ENCODE assay signal across 1 cellular context in the genomic region with DNA sequence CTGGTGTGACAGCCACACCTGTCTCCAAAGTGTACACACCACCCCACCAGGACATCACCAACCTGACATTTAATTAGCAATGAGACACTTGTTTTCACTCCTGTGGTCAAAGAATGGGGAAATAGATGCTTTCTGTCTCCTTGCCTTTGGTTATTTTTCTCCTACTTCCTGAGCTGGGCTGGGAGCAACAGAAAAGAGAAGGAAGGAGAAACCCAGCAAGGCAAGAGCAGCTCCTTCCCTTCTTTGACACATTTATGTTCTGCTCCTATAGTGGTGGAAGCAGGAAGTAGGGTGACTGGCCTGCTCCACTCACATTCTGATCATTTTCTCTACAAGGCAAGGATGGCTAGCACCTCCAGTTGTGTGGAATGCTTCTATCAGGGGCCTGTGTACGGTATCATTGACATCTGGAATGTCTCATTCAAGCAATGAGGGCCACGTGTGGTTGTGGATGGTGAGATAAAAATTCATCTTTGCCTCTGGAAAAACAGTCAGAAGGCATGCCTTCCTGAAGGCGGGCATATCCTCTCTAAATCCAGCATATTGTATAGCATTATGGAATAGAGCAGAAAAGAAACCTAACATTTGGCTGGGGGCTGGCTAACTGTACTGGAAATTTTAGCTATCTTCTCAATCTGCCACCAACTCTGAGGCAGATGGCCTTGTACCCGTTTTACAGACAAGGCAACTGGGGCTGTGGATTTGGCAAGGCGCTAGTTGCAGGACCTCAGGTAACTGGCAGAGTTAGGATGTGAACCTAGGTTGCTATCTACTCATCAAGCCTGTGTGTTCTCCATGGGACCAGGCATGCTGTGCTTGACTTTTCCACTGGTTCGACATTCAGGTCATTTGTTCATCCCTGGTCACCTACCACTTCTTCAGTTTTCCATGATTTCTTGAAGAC.
TF ChIP-seq lines count a peak whose summit lies in the region.

No MANE protein-coding gene starts in this region.

TF ChIP-seq in GM23338, 12 proteins besides CTCF, POLR2A, EP300 and RAD21 (continued from another document):
- TF ChIP-seq, protein P1, sequence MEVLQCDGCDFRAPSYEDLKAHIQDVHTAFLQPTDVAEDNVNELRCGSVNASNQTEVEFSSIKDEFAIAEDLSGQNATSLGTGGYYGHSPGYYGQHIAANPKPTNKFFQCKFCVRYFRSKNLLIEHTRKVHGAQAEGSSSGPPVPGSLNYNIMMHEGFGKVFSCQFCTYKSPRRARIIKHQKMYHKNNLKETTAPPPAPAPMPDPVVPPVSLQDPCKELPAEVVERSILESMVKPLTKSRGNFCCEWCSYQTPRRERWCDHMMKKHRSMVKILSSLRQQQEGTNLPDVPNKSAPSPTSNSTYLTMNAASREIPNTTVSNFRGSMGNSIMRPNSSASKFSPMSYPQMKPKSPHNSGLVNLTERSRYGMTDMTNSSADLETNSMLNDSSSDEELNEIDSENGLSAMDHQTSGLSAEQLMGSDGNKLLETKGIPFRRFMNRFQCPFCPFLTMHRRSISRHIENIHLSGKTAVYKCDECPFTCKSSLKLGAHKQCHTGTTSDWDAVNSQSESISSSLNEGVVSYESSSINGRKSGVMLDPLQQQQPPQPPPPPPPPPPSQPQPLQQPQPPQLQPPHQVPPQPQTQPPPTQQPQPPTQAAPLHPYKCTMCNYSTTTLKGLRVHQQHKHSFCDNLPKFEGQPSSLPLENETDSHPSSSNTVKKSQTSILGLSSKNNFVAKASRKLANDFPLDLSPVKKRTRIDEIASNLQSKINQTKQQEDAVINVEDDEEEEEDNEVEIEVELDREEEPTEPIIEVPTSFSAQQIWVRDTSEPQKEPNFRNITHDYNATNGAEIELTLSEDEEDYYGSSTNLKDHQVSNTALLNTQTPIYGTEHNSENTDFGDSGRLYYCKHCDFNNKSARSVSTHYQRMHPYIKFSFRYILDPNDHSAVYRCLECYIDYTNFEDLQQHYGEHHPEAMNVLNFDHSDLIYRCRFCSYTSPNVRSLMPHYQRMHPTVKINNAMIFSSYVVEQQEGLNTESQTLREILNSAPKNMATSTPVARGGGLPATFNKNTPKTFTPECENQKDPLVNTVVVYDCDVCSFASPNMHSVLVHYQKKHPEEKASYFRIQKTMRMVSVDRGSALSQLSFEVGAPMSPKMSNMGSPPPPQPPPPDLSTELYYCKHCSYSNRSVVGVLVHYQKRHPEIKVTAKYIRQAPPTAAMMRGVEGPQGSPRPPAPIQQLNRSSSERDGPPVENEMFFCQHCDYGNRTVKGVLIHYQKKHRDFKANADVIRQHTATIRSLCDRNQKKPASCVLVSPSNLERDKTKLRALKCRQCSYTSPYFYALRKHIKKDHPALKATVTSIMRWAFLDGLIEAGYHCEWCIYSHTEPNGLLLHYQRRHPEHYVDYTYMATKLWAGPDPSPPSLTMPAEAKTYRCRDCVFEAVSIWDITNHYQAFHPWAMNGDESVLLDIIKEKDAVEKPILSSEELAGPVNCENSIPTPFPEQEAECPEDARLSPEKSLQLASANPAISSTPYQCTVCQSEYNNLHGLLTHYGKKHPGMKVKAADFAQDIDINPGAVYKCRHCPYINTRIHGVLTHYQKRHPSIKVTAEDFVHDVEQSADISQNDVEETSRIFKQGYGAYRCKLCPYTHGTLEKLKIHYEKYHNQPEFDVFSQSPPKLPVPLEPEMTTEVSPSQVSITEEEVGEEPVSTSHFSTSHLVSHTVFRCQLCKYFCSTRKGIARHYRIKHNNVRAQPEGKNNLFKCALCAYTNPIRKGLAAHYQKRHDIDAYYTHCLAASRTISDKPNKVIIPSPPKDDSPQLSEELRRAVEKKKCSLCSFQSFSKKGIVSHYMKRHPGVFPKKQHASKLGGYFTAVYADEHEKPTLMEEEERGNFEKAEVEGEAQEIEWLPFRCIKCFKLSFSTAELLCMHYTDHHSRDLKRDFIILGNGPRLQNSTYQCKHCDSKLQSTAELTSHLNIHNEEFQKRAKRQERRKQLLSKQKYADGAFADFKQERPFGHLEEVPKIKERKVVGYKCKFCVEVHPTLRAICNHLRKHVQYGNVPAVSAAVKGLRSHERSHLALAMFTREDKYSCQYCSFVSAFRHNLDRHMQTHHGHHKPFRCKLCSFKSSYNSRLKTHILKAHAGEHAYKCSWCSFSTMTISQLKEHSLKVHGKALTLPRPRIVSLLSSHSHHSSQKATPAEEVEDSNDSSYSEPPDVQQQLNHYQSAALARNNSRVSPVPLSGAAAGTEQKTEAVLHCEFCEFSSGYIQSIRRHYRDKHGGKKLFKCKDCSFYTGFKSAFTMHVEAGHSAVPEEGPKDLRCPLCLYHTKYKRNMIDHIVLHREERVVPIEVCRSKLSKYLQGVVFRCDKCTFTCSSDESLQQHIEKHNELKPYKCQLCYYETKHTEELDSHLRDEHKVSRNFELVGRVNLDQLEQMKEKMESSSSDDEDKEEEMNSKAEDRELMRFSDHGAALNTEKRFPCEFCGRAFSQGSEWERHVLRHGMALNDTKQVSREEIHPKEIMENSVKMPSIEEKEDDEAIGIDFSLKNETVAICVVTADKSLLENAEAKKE (CRISPR knock-in tag; IDR thresholded peaks at IDR 0.05) = no peak
- no peak for TF ChIP-seq ZNF114 (CRISPR knock-in tag; IDR thresholded peaks at IDR 0.05)
- TF ChIP-seq, protein P2, sequence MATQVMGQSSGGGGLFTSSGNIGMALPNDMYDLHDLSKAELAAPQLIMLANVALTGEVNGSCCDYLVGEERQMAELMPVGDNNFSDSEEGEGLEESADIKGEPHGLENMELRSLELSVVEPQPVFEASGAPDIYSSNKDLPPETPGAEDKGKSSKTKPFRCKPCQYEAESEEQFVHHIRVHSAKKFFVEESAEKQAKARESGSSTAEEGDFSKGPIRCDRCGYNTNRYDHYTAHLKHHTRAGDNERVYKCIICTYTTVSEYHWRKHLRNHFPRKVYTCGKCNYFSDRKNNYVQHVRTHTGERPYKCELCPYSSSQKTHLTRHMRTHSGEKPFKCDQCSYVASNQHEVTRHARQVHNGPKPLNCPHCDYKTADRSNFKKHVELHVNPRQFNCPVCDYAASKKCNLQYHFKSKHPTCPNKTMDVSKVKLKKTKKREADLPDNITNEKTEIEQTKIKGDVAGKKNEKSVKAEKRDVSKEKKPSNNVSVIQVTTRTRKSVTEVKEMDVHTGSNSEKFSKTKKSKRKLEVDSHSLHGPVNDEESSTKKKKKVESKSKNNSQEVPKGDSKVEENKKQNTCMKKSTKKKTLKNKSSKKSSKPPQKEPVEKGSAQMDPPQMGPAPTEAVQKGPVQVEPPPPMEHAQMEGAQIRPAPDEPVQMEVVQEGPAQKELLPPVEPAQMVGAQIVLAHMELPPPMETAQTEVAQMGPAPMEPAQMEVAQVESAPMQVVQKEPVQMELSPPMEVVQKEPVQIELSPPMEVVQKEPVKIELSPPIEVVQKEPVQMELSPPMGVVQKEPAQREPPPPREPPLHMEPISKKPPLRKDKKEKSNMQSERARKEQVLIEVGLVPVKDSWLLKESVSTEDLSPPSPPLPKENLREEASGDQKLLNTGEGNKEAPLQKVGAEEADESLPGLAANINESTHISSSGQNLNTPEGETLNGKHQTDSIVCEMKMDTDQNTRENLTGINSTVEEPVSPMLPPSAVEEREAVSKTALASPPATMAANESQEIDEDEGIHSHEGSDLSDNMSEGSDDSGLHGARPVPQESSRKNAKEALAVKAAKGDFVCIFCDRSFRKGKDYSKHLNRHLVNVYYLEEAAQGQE (IDR thresholded peaks at IDR 0.05; ENCODE audit: unreplicated experiment) = no peak
- TF ChIP-seq ZNF331 (CRISPR knock-in tag; IDR thresholded peaks at IDR 0.05; ENCODE audit: low read depth) = no peak
- no peak for TF ChIP-seq NANOG (IDR thresholded peaks at IDR 0.05; ENCODE audit: borderline replicate concordance)
